In genomic region chr2:225337183-225337582, GRCh38 we compare ENCODE assay signal across 12 cellular contexts.
DNase-seq lines count a peak whose midpoint lies in the region; ATAC-seq and TF ChIP-seq lines count a peak whose summit lies in the region.
"Had no signal": no experiment of that assay in that cellular context is flagged by ENCODE, and none has a peak within 500 bp of the region (broad histone marks: within the 10 kb centered on the region; RNA-seq: fewer than 3 reads in every experiment).

No MANE protein-coding gene starts in this region.

- POLR2A ChIA-PET in AG04450 (lab: Yijun Ruan, JAX) = no interaction called here
- POLR2A ChIA-PET in activated CD8-positive, alpha-beta T cell treated with anti-CD3 and anti-CD28 coated beads for 36 hours (lab: Charles Lee) = no interaction called here

- no peaks in the 10 kb centered on the region for H3K36me3 ChIP-seq in brain microvascular endothelial cell (replicated peaks)
- no peaks in the 10 kb centered on the region for H3K36me3 ChIP-seq in lower lobe of right lung

- H3K9me3 ChIP-seq in AG04450 (ENCODE audit: control insufficient read depth, insufficient read depth, low read length) = no peaks in the 10 kb centered on the region
- H3K9me3 ChIP-seq in lower lobe of right lung = no peaks in the 10 kb centered on the region

- H3K27ac ChIP-seq in AG04450 (ENCODE audit: low read depth, low read length) (no peak overlapping the region), brain microvascular endothelial cell (no peak overlapping the region), lower lobe of right lung (no peak overlapping the region)

- H3K4me3 Mint-ChIP-seq in activated CD8-positive, alpha-beta T cell treated with anti-CD3 and anti-CD28 coated beads for 36 hours = no peak overlapping the region
- H3K4me3 Mint-ChIP-seq in activated T-helper 2 cell treated with anti-CD3 and anti-CD28 coated beads, Interferon-gamma antibody, Interleukin-2, Interleukin-4, amounts not matched to agents 10 μg/mL and 5 μg/mL and 100 μg/mL, durations not matched to agents 14 hours and 24 hours and 36 hours (ENCODE audit: low read depth) = no peak overlapping the region
- H3K4me3 Mint-ChIP-seq: activated naive CD4-positive, alpha-beta T cell treated with anti-CD3 and anti-CD28 coated beads, Interleukin-2, amount 50 U/mL, for 24 hours had no signal

- in situ Hi-C loops in brain microvascular endothelial cell (cut with HindIII; ENCODE audit: low pct_ligation_motif_present, low sequenced_read_pairs) = no loop called here

- no peak overlapping the region for H3K27ac Mint-ChIP-seq in activated CD8-positive, alpha-beta T cell treated with anti-CD3 and anti-CD28 coated beads for 36 hours
- H3K27ac Mint-ChIP-seq in activated T-helper 2 cell treated with anti-CD3 and anti-CD28 coated beads, Interferon-gamma antibody, Interleukin-2, Interleukin-4, amounts not matched to agents 10 μg/mL and 5 μg/mL and 100 μg/mL, durations not matched to agents 14 hours and 24 hours and 36 hours = no peak overlapping the region
- H3K27ac Mint-ChIP-seq: activated naive CD4-positive, alpha-beta T cell treated with anti-CD3 and anti-CD28 coated beads, Interleukin-2, amount 50 U/mL, for 24 hours had no signal

- ATAC-seq in lower lobe of right lung (peak; percentile 65 to 88), GM18873 (IDR thresholded peaks at IDR 0.05; ENCODE audit: low FRiP score, unreplicated experiment) (no peak)
- no peak for ATAC-seq in activated CD8-positive, alpha-beta T cell treated with anti-CD3 and anti-CD28 coated beads for 36 hours
- ATAC-seq: Panc1 had no signal

- TF ChIP-seq CTCF in AG04450 (IDR thresholded peaks at IDR 0.05; ENCODE audit: low read depth, low read length) (no peak), brain microvascular endothelial cell (IDR thresholded peaks at IDR 0.05; ENCODE audit: low read depth, low read length, missing control alignments) (no peak), lower lobe of right lung (IDR thresholded peaks at IDR 0.05) (no peak)
- no peak for TF ChIP-seq CTCF in activated CD8-positive, alpha-beta T cell treated with anti-CD3 and anti-CD28 coated beads for 36 hours (IDR thresholded peaks at IDR 0.05)

- no peak overlapping the region for H3K4me3 ChIP-seq in AG04450 (ENCODE audit: low read depth, low read length)
- H3K4me3 ChIP-seq in brain microvascular endothelial cell (ENCODE audit: low read depth, low read length) = no peak overlapping the region
- no peak overlapping the region for H3K4me3 ChIP-seq in lower lobe of right lung

- H3K27me3 ChIP-seq in AG04450 (ENCODE audit: control insufficient read depth, insufficient read depth, low read length) (no peaks in the 10 kb centered on the region), brain microvascular endothelial cell (replicated peaks) (no peaks in the 10 kb centered on the region), lower lobe of right lung (ENCODE audit: low read depth) (no peaks in the 10 kb centered on the region)

- no peaks in the 10 kb centered on the region for H3K4me1 Mint-ChIP-seq in activated CD8-positive, alpha-beta T cell treated with anti-CD3 and anti-CD28 coated beads for 36 hours (ENCODE audit: low read depth)
- no peaks in the 10 kb centered on the region for H3K4me1 Mint-ChIP-seq in activated T-helper 2 cell treated with anti-CD3 and anti-CD28 coated beads, Interferon-gamma antibody, Interleukin-2, Interleukin-4, amounts not matched to agents 10 μg/mL and 5 μg/mL and 100 μg/mL, durations not matched to agents 14 hours and 24 hours and 36 hours (ENCODE audit: low read depth)
- H3K4me1 Mint-ChIP-seq: activated naive CD4-positive, alpha-beta T cell treated with anti-CD3 and anti-CD28 coated beads, Interleukin-2, amount 50 U/mL, for 24 hours had no signal

- H3K27me3 Mint-ChIP-seq in activated CD8-positive, alpha-beta T cell treated with anti-CD3 and anti-CD28 coated beads for 36 hours = peaks cover 4% of the 10 kb centered on the region
- no peaks in the 10 kb centered on the region for H3K27me3 Mint-ChIP-seq in activated T-helper 2 cell treated with anti-CD3 and anti-CD28 coated beads, Interferon-gamma antibody, Interleukin-2, Interleukin-4, amounts not matched to agents 10 μg/mL and 5 μg/mL and 100 μg/mL, durations not matched to agents 14 hours and 24 hours and 36 hours (ENCODE audit: low read depth)

- peak; percentile 45 for DNase-seq in AG04450 (ENCODE audit: low read depth, low spot score)
- DNase-seq in HT1080 (ENCODE audit: low read depth) = peak; percentile 75
- DNase-seq in brain microvascular endothelial cell = peak; percentile 86
- DNase-seq in lower lobe of right lung = no peak
- DNase-seq in activated CD8-positive, alpha-beta T cell treated with anti-CD3 and anti-CD28 coated beads for 36 hours = no peak
- DNase-seq in activated T-helper 2 cell treated with anti-CD3 and anti-CD28 coated beads, Interferon-gamma antibody, Interleukin-2, Interleukin-4, amounts not matched to agents 10 μg/mL and 5 μg/mL and 100 μg/mL, durations not matched to agents 14 hours and 24 hours and 36 hours (ENCODE audit: low spot score) = no peak
- no peak for DNase-seq in pons (ENCODE audit: low spot score)
- DNase-seq: GDM1, NCI-H2081 treated with DMSO at 0.1 percent for 48 hours had no signal

- intact Hi-C loops in lower lobe of right lung (cut with DNase I) = no loop called here
- intact Hi-C loops in activated CD8-positive, alpha-beta T cell treated with anti-CD3 and anti-CD28 coated beads for 36 hours (cut with micrococcal nuclease) = no loop called here
- intact Hi-C loops in activated T-helper 2 cell treated with anti-CD3 and anti-CD28 coated beads, Interferon-gamma antibody, Interleukin-2, Interleukin-4, amounts not matched to agents 10 μg/mL and 5 μg/mL and 100 μg/mL, durations not matched to agents 14 hours and 24 hours and 36 hours (cut with micrococcal nuclease) = no loop called here

- H3K9me3 Mint-ChIP-seq in activated CD8-positive, alpha-beta T cell treated with anti-CD3 and anti-CD28 coated beads for 36 hours = no peaks in the 10 kb centered on the region
- no peaks in the 10 kb centered on the region for H3K9me3 Mint-ChIP-seq in activated T-helper 2 cell treated with anti-CD3 and anti-CD28 coated beads, Interferon-gamma antibody, Interleukin-2, Interleukin-4, amounts not matched to agents 10 μg/mL and 5 μg/mL and 100 μg/mL, durations not matched to agents 14 hours and 24 hours and 36 hours
- H3K9me3 Mint-ChIP-seq: activated naive CD4-positive, alpha-beta T cell treated with anti-CD3 and anti-CD28 coated beads, Interleukin-2, amount 50 U/mL, for 24 hours had no signal

- no peaks in the 10 kb centered on the region for H3K4me1 ChIP-seq in lower lobe of right lung

- no peaks in the 10 kb centered on the region for H3K36me3 Mint-ChIP-seq in activated CD8-positive, alpha-beta T cell treated with anti-CD3 and anti-CD28 coated beads for 36 hours (ENCODE audit: low read depth)
- no peaks in the 10 kb centered on the region for H3K36me3 Mint-ChIP-seq in activated T-helper 2 cell treated with anti-CD3 and anti-CD28 coated beads, Interferon-gamma antibody, Interleukin-2, Interleukin-4, amounts not matched to agents 10 μg/mL and 5 μg/mL and 100 μg/mL, durations not matched to agents 14 hours and 24 hours and 36 hours (ENCODE audit: low read depth)
- H3K36me3 Mint-ChIP-seq: activated naive CD4-positive, alpha-beta T cell treated with anti-CD3 and anti-CD28 coated beads, Interleukin-2, amount 50 U/mL, for 24 hours had no signal

- CTCF ChIA-PET in AG04450 (lab: Charles Lee) = interaction anchor here (0.7 kb wide), 1 partner anchor 9 kb away, joined by 3 read pairs; no protein-coding TSS in a partner anchor
- CTCF ChIA-PET in activated CD8-positive, alpha-beta T cell treated with anti-CD3 and anti-CD28 coated beads for 36 hours (lab: Charles Lee) = no interaction called here

Comparison
In these comparisons a context has a peak if more than half of its experiments do, and no peak if none do; other contexts are left out.
1. DNase-seq: peak in AG04450 (single experiment), HT1080 (single experiment) and brain microvascular endothelial cell (single experiment); none in lower lobe of right lung (single experiment), activated CD8-positive, alpha-beta T cell treated with anti-CD3 and anti-CD28 coated beads for 36 hours (single experiment), activated T-helper 2 cell treated with anti-CD3 and anti-CD28 coated beads, Interferon-gamma antibody, Interleukin-2, Interleukin-4, amounts not matched to agents 10 μg/mL and 5 μg/mL and 100 μg/mL, durations not matched to agents 14 hours and 24 hours and 36 hours (single experiment) and pons (single experiment).
2. ATAC-seq: peak in lower lobe of right lung (2 of 2); none in activated CD8-positive, alpha-beta T cell treated with anti-CD3 and anti-CD28 coated beads for 36 hours (single experiment) and GM18873 (single experiment).